Comparison of ENCODE assay signal across 8 cellular contexts in genomic region chr14:54773171-54774006, GRCh38.
A peak's percentile ranks its signal among the peaks of the same experiment; 100 is the strongest.
DNase-seq lines count a peak whose midpoint lies in the region; TF ChIP-seq lines count a peak whose summit lies in the region.

No MANE protein-coding gene starts in this region.

- TF ChIP-seq CTCF in HL-60 (IDR thresholded peaks at IDR 0.05; ENCODE audit: insufficient read depth, low read length) (peak; percentile 14), epithelial cell of proximal tubule (conservative IDR thresholded peaks at IDR 0.05; ENCODE audit: low read depth, low read length) (peak; percentile 74)

- H3K27me3 ChIP-seq in HL-60 (ENCODE audit: insufficient read depth, poor library complexity, severe bottlenecking), result no peaks in the 10 kb centered on the region

- no peak overlapping the region for H3K27ac ChIP-seq in HL-60 (replicated peaks)

- H3K4me3 ChIP-seq in HL-60 (replicated peaks; ENCODE audit: insufficient read depth, low read length) (no peak overlapping the region), epithelial cell of proximal tubule (ENCODE audit: low read depth, low read length) (peak overlapping the region; percentile 12)

- peak; percentile 82 for DNase-seq in Ammon's horn (ENCODE audit: low spot score)
- peak; percentile 73 for DNase-seq in GM19238 (ENCODE audit: insufficient read length, low spot score)
- DNase-seq in HL-60 (ENCODE audit: low read depth in 1 of 2, low spot score in 1 of 2), result peak; percentile 21 to 64
- peak; percentile 77 for DNase-seq in NOMO-1 treated with DMSO at 0.1 percent for 48 hours (lab: John Stamatoyannopoulos, UW; ENCODE audit: unreplicated experiment)
- peak; percentile 12 for DNase-seq in activated T-cell treated with anti-CD3 and anti-CD28 coated beads for 1 hour (ENCODE audit: low read depth)
- DNase-seq in epithelial cell of proximal tubule (ENCODE audit: low read depth), result peak; percentile 98
- DNase-seq in mucosa of gallbladder (ENCODE audit: low spot score), result peak; percentile 85
- peak; percentile 48 for DNase-seq in stimulated activated CD8-positive, alpha-beta memory T cell treated with anti-CD3 and anti-CD28 coated beads, Interleukin-4, amount 100 ng/mL, for 24 hours (ENCODE audit: low read depth)

Comparison
In these comparisons a context has a peak if more than half of its experiments do, and no peak if none do; other contexts are left out.
1. DNase-seq: peak in every context shown above with its lines; median percentile 98 in epithelial cell of proximal tubule; 85 in mucosa of gallbladder; 82 in Ammon's horn; 77 in NOMO-1 treated with DMSO at 0.1 percent for 48 hours; 73 in GM19238; 48 in stimulated activated CD8-positive, alpha-beta memory T cell treated with anti-CD3 and anti-CD28 coated beads, Interleukin-4, amount 100 ng/mL, for 24 hours; 42 in HL-60; 12 in activated T-cell treated with anti-CD3 and anti-CD28 coated beads for 1 hour.